In the genomic region with DNA sequence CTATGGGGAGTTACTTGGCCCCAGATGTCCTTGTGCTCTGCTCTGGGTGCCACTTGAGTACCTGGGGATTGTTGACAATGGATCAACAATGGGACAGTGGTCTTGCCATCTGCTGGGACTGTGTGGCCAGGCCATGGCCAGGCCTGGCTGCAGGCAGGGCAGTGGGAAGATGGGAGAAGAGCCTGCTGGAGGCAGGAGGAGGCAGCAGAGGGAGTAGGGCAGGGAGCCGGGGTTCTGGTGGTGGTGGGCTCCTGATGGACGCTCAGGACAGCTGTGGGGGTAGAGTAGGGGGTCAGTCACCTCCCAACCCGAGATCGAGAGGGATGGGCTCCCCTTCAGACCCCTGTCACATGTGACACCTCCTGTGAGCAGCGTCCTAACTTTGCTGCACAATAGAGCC, we compare ENCODE assay signal across 18 cellular contexts.
DNase-seq lines count a peak whose midpoint lies in the region; ATAC-seq and TF ChIP-seq lines count a peak whose summit lies in the region.
"Had no signal": no experiment of that assay in that cellular context is flagged by ENCODE, and none has a peak within 500 bp of the region (broad histone marks: within the 10 kb centered on the region; RNA-seq: fewer than 3 reads in every experiment).

No MANE protein-coding gene starts in this region.

- POLR2A ChIA-PET in A673 (lab: Charles Lee; ENCODE audit: low non-redundant PET): no interaction called here

- peak overlapping the region; percentile 67 for H3K4me3 ChIP-seq in left ventricle myocardium inferior
- no peak overlapping the region for H3K4me3 ChIP-seq in neuronal stem cell (ENCODE audit: low read length in 2 of 2)
- H3K4me3 ChIP-seq in A673 (ENCODE audit: low read depth, low read length, poor library complexity, severe bottlenecking): no peak overlapping the region

- CTCF ChIA-PET in A673 (lab: Charles Lee): no interaction called here

- peaks cover 71% of the 10 kb centered on the region for H3K4me1 ChIP-seq in left ventricle myocardium inferior
- no peaks in the 10 kb centered on the region for H3K4me1 ChIP-seq in neuronal stem cell (ENCODE audit: control insufficient read depth in 2 of 2, insufficient read depth in 1 of 2, low read depth in 1 of 2, low read length in 2 of 2)
- no peaks in the 10 kb centered on the region for H3K4me1 ChIP-seq in A673 (ENCODE audit: insufficient read depth, low read length, poor library complexity, severe bottlenecking)

- H2AK5ac ChIP-seq in neuronal stem cell (ENCODE audit: low read depth, low read length): no peak overlapping the region

- H3K27me3 Mint-ChIP-seq in central memory CD8-positive, alpha-beta T cell: peaks cover 37% of the 10 kb centered on the region
- no peaks in the 10 kb centered on the region for H3K27me3 Mint-ChIP-seq in type B pancreatic cell

- H2BK5ac ChIP-seq in neuronal stem cell (ENCODE audit: low read length): no peak overlapping the region

- DNase-seq in left ventricle myocardium inferior (no peak), Right ventricle myocardium superior (no peak), neuronal stem cell (ENCODE audit: low spot score) (no peak), type B pancreatic cell (ENCODE audit: extremely low spot score, unreplicated experiment) (no peak), A673 (ENCODE audit: low spot score) (no peak)
- no peak for DNase-seq in central memory CD8-positive, alpha-beta T cell (ENCODE audit: low spot score in 2 of 2)
- DNase-seq: CD8-positive, alpha-beta T cell; GF-D8; H7; IMR-90; Kasumi-1; NCI-H1417; NCI-H2029; NCI-H510A treated with DMSO at 0.1 percent for 48 hours; Peyer's patch; SHP77 treated with DMSO at 0.1 percent for 48 hours had no signal

- WGBS in neuronal stem cell (ENCODE audit: extremely low coverage in 2 of 2, insufficient read length in 2 of 2, insufficient replicate concordance in 1 of 2), 2 donors: no CpG with 5 or more reads among the region's 5 CpGs

- H2BK15ac ChIP-seq in neuronal stem cell (ENCODE audit: low read length): no peak overlapping the region

- H3K27me3 ChIP-seq in left ventricle myocardium inferior (ENCODE audit: low read depth): no peaks in the 10 kb centered on the region
- H3K27me3 ChIP-seq in neuronal stem cell (ENCODE audit: control insufficient read depth in 3 of 3, insufficient read depth in 3 of 3, low read depth in 1 of 3, low read length in 3 of 3): no peaks in the 10 kb centered on the region
- no peaks in the 10 kb centered on the region for H3K27me3 ChIP-seq in A673 (replicated peaks; ENCODE audit: insufficient read depth, low read depth, low read length, poor library complexity)
- H3K27me3 ChIP-seq: Peyer's patch had no signal

- H2AFZ ChIP-seq in neuronal stem cell (ENCODE audit: low read length): no peak overlapping the region

- no peaks in the 10 kb centered on the region for H3K9me3 Mint-ChIP-seq in central memory CD8-positive, alpha-beta T cell
- no peaks in the 10 kb centered on the region for H3K9me3 Mint-ChIP-seq in type B pancreatic cell
- H3K9me3 Mint-ChIP-seq: CD8-positive, alpha-beta T cell had no signal

- no peak overlapping the region for H3K4me2 ChIP-seq in neuronal stem cell (ENCODE audit: insufficient read depth, low read length, poor library complexity, severe bottlenecking)

- no TSS peak for BruUV-seq in A673 (replicated peaks; lab: Mats Ljungman, UMichigan)

- peak overlapping the region; percentile 13 for H3K18ac ChIP-seq in neuronal stem cell (ENCODE audit: low read length)

- no peak overlapping the region for H2BK120ac ChIP-seq in neuronal stem cell (ENCODE audit: low read depth, low read length)

- no peak overlapping the region for H4K91ac ChIP-seq in neuronal stem cell (ENCODE audit: low read depth, low read length, poor library complexity)

- no peak for TF ChIP-seq CTCF in left ventricle myocardium inferior (IDR thresholded peaks at IDR 0.05; ENCODE audit: borderline replicate concordance)
- no peak for TF ChIP-seq CTCF in type B pancreatic cell (conservative IDR thresholded peaks at IDR 0.05)
- TF ChIP-seq CTCF in A673 (conservative IDR thresholded peaks at IDR 0.05; ENCODE audit: low read depth, low read length): no peak

- H3K9me3 ChIP-seq in left ventricle myocardium inferior (replicated peaks): no peaks in the 10 kb centered on the region
- no peaks in the 10 kb centered on the region for H3K9me3 ChIP-seq in neuronal stem cell (replicated peaks in 1 of 2; ENCODE audit: control insufficient read depth in 2 of 2, insufficient read depth in 1 of 2, low read depth in 1 of 2, low read length in 2 of 2)
- H3K9me3 ChIP-seq in A673 (ENCODE audit: low read depth, low read length, poor library complexity, severe bottlenecking): no peaks in the 10 kb centered on the region
- H3K9me3 ChIP-seq: Peyer's patch had no signal

- no peak overlapping the region for H4K8ac ChIP-seq in neuronal stem cell (ENCODE audit: low read depth, low read length)

- ATAC-seq in Right ventricle myocardium superior (ENCODE audit: poor library complexity): no peak
- ATAC-seq in central memory CD8-positive, alpha-beta T cell (replicated peaks; ENCODE audit: extremely low read depth, poor library complexity, severe bottlenecking): no peak
- ATAC-seq in HG02973 (IDR thresholded peaks at IDR 0.05; ENCODE audit: unreplicated experiment): no peak
- no peak for ATAC-seq in GM21528 (IDR thresholded peaks at IDR 0.05; ENCODE audit: low FRiP score, unreplicated experiment)
- ATAC-seq: CD8-positive, alpha-beta T cell had no signal

- no peak overlapping the region for H3K23ac ChIP-seq in neuronal stem cell (ENCODE audit: low read depth, low read length, poor library complexity)

- H3K79me1 ChIP-seq in neuronal stem cell (ENCODE audit: low read depth, low read length): peaks cover 3% of the 10 kb centered on the region

- H3K4me3 Mint-ChIP-seq in central memory CD8-positive, alpha-beta T cell: no peak overlapping the region
- H3K4me3 Mint-ChIP-seq in type B pancreatic cell: no peak overlapping the region
- H3K4me3 Mint-ChIP-seq: CD8-positive, alpha-beta T cell had no signal

- H3K36me3 ChIP-seq in left ventricle myocardium inferior (peaks cover 43% of the 10 kb centered on the region), neuronal stem cell (replicated peaks in 1 of 2; ENCODE audit: control insufficient read depth in 2 of 2, insufficient read depth in 2 of 2, low read length in 2 of 2) (peaks cover 12 to 55% of the 10 kb centered on the region in 2 donors), A673 (ENCODE audit: insufficient read depth, low read length, poor library complexity, severe bottlenecking) (no peaks in the 10 kb centered on the region)

- H3K27ac ChIP-seq in left ventricle myocardium inferior (replicated peaks) (peak overlapping the region; percentile 91), neuronal stem cell (replicated peaks; ENCODE audit: low read length) (no peak overlapping the region), A673 (ENCODE audit: low read depth, low read length, poor library complexity, severe bottlenecking) (no peak overlapping the region)
- H3K27ac ChIP-seq: Peyer's patch had no signal

- intact Hi-C loops in left ventricle myocardium inferior (cut with micrococcal nuclease) (no loop called here), Right ventricle myocardium superior (cut with DNase I) (no loop called here), A673 (cut with micrococcal nuclease; ENCODE audit: unreplicated experiment) (no loop called here)

- peak overlapping the region; percentile 30 for H3K27ac Mint-ChIP-seq in central memory CD8-positive, alpha-beta T cell (ENCODE audit: low read depth)
- peak overlapping the region; percentile 53 for H3K27ac Mint-ChIP-seq in type B pancreatic cell
- H3K27ac Mint-ChIP-seq: CD8-positive, alpha-beta T cell had no signal

- peak overlapping the region; percentile 59 for H3K14ac ChIP-seq in neuronal stem cell (ENCODE audit: low read length)

- H3K9ac ChIP-seq in neuronal stem cell (ENCODE audit: low read depth, low read length, poor library complexity): no peak overlapping the region

- no peak overlapping the region for H3K4ac ChIP-seq in neuronal stem cell (ENCODE audit: low read length)

- H2BK12ac ChIP-seq in neuronal stem cell (ENCODE audit: low read length): no peak overlapping the region

- H3K36me3 Mint-ChIP-seq in central memory CD8-positive, alpha-beta T cell (ENCODE audit: insufficient read depth): peaks cover 4% of the 10 kb centered on the region
- peaks cover 6% of the 10 kb centered on the region for H3K36me3 Mint-ChIP-seq in type B pancreatic cell
- H3K36me3 Mint-ChIP-seq: CD8-positive, alpha-beta T cell had no signal

- no peaks in the 10 kb centered on the region for H3K4me1 Mint-ChIP-seq in central memory CD8-positive, alpha-beta T cell
- no peaks in the 10 kb centered on the region for H3K4me1 Mint-ChIP-seq in type B pancreatic cell (ENCODE audit: unreplicated experiment)
